ENCODE assay signal across 1 cellular context in the genomic region with DNA sequence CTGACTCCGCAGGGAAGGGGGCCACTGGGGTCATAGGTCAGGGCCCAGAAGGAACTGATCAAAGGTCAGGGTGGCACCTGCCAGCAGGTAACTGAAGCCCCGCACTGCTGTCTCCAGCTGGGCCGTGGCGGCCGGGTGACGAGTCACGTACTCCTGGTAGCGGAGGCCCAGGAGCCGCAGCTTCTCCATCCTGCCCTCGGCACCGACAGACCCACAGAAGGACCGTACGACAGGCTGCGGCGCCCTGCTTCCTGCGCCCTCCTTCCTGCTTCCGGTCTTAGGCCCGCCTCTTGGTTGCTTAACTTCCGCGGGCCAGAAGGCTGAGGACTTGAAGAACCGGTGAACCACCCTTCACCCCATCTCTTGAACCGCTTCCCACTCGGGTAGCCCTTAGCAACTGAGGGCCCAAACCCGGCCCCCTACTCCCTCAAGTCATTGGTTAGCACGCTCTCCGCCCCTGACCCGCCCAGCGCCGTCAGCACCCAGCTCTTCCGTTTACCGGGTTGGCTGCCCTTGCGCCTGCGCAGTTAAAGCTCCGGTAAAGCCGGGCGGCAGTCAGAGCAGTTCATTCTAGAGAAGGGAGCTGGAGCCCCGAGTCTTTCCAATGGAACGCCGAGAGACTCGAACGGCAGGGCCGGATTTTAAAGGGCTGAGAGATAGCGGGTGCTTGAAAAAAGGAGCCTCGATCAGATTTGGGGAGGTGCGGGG.
A peak's percentile ranks its signal among the peaks of the same experiment; 100 is the strongest.
TF ChIP-seq lines count a peak whose summit lies in the region.

TSS of gene PEX16 (minus strand) at position 255 of the 708 bp plus-strand sequence. CDS start at position 189, 66 bp downstream.

TF ChIP-seq in K562, 482 proteins besides CTCF, POLR2A, EP300 and RAD21 (continued from another document):
- TF ChIP-seq MYBL2 (IDR thresholded peaks at IDR 0.05; ENCODE audit: low read depth) (no peak), MYBL2 (CRISPR knock-in tag; IDR thresholded peaks at IDR 0.05; ENCODE audit: borderline replicate concordance) (no peak), PHF8 (IDR thresholded peaks at IDR 0.05; ENCODE audit: borderline replicate concordance, low read length) (peak; percentile 77), ZNF197 (CRISPR knock-in tag; IDR thresholded peaks at IDR 0.05; ENCODE audit: low read depth) (no peak), MED1 (CRISPR knock-in tag; IDR thresholded peaks at IDR 0.05; ENCODE audit: borderline replicate concordance) (no peak), CREM (IDR thresholded peaks at IDR 0.05; ENCODE audit: low read depth) (no peak), FOXO4 (CRISPR knock-in tag; IDR thresholded peaks at IDR 0.05) (no peak), MTA1 (IDR thresholded peaks at IDR 0.05; ENCODE audit: borderline replicate concordance) (no peak), TEAD1 (CRISPR knock-in tag; IDR thresholded peaks at IDR 0.05) (no peak; a peak in 1 of 4 replicates), PHF20 (IDR thresholded peaks at IDR 0.05; ENCODE audit: partially characterized antibody) (peak; percentile 94), ARID3B (CRISPR knock-in tag; IDR thresholded peaks at IDR 0.05; ENCODE audit: borderline replicate concordance) (no peak), KLF1 (tag; IDR thresholded peaks at IDR 0.05) (no peak)
- TF ChIP-seq, protein P1, sequence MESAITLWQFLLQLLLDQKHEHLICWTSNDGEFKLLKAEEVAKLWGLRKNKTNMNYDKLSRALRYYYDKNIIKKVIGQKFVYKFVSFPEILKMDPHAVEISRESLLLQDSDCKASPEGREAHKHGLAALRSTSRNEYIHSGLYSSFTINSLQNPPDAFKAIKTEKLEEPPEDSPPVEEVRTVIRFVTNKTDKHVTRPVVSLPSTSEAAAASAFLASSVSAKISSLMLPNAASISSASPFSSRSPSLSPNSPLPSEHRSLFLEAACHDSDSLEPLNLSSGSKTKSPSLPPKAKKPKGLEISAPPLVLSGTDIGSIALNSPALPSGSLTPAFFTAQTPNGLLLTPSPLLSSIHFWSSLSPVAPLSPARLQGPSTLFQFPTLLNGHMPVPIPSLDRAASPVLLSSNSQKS (CRISPR knock-in tag; IDR thresholded peaks at IDR 0.05): no peak
TF ChIP-seq in K562: peak in this region for 96.
